ENCODE assay signal across 8 cellular contexts in the genomic region with DNA sequence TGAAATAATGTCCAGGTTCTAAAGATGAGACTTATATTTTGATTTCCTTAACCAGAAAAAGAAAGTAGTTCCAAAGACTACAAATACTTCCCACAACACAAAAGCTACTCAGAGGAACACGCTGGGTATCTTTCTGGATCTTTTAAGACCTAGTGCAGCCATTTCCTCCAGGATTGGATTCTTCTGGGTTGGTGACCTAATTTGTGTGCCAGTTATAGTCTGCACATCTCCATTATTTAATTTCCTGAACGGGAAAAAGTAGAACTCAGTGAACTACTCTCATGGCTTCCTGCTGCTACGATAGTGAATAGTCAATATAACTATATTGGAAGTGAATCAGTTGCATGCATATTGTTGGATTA. TPM values are rescaled to one million over a fixed set of nuclear protein-coding genes. Genes with fewer than 3 reads are reported as not detected.
DNase-seq lines count a peak whose midpoint lies in the region; ATAC-seq and TF ChIP-seq lines count a peak whose summit lies in the region.

No MANE protein-coding gene starts in this region.

- H2AFZ ChIP-seq in fibroblast of lung (ENCODE audit: low read length), result no peak overlapping the region

- H3K4me2 ChIP-seq in fibroblast of lung (ENCODE audit: extremely low read depth, insufficient read depth, low read length), result peak overlapping the region; percentile 89

- peaks cover 5% of the 10 kb centered on the region for H3K36me3 ChIP-seq in GM06990 (ENCODE audit: control insufficient read depth, insufficient read depth, low read length)
- H3K36me3 ChIP-seq in SJSA1, result peaks cover 34% of the 10 kb centered on the region
- peaks cover 1% of the 10 kb centered on the region for H3K36me3 ChIP-seq in fibroblast of lung (ENCODE audit: control insufficient read depth, insufficient read depth, low read length)

- H3K4me3 ChIP-seq in GM06990 (replicated peaks; ENCODE audit: low read depth, low read length) (peak overlapping the region; percentile 93), SJSA1 (peak overlapping the region; percentile 90), fibroblast of lung (replicated peaks in 1 of 4; ENCODE audit: control extremely low read depth in 1 of 4, insufficient read depth in 1 of 4, low read depth in 3 of 4, low read length in 4 of 4) (peak overlapping the region; percentile 61 to 95 (median 75)), retinal pigment epithelial cell (ENCODE audit: low read length) (peak overlapping the region; percentile 80)

- H3K4me1 ChIP-seq in SJSA1 (replicated peaks), result peaks cover 20% of the 10 kb centered on the region
- peaks cover 9% of the 10 kb centered on the region for H3K4me1 ChIP-seq in fibroblast of lung (ENCODE audit: control insufficient read depth, extremely low read depth, insufficient read depth, low read length)

- H3K27me3 ChIP-seq in GM06990 (replicated peaks; ENCODE audit: control insufficient read depth, insufficient read depth, low read length) (no peaks in the 10 kb centered on the region), SJSA1 (replicated peaks) (no peaks in the 10 kb centered on the region), fibroblast of lung (ENCODE audit: control insufficient read depth, insufficient read depth, low read length) (no peaks in the 10 kb centered on the region)

- TF ChIP-seq CTCF in GM06990 (IDR thresholded peaks at IDR 0.05; ENCODE audit: insufficient read depth, low read length, poor library complexity, severe bottlenecking) (no peak), fibroblast of lung (conservative IDR thresholded peaks at IDR 0.05 in 1 of 2, IDR thresholded peaks at IDR 0.05 in 1 of 2; ENCODE audit: low read depth in 1 of 2, low read length in 2 of 2) (no peak), retinal pigment epithelial cell (conservative IDR thresholded peaks at IDR 0.05; ENCODE audit: low read depth, low read length) (no peak)

- peak overlapping the region; percentile 67 for H3K27ac ChIP-seq in SJSA1
- peak overlapping the region; percentile 91 for H3K27ac ChIP-seq in fibroblast of lung (ENCODE audit: insufficient read depth, low read length)

- H4K20me1 ChIP-seq in fibroblast of lung (ENCODE audit: control insufficient read depth, extremely low read depth, insufficient read depth, low read length), result no peaks in the 10 kb centered on the region

- ATAC-seq in GM21381 (IDR thresholded peaks at IDR 0.05; ENCODE audit: unreplicated experiment) (no peak), HG02970 (IDR thresholded peaks at IDR 0.05; ENCODE audit: low FRiP score, unreplicated experiment) (no peak)

- peaks cover 29% of the 10 kb centered on the region for H3K79me2 ChIP-seq in fibroblast of lung (ENCODE audit: control insufficient read depth, insufficient read depth, low read length)

- no peak for DNase-seq in GM06990 (ENCODE audit: extremely low read depth, insufficient read length)
- DNase-seq in SJSA1 (ENCODE audit: low read depth in 1 of 2, low spot score in 2 of 2), result no peak
- DNase-seq in fibroblast of lung (ENCODE audit: low read depth in 2 of 2), result no peak
- no peak for DNase-seq in retinal pigment epithelial cell (ENCODE audit: low read depth)
- no peak for DNase-seq in NCI-H2081 (lab: John Stamatoyannopoulos, UW)
- DNase-seq in DMS79 treated with DMSO at 0.1 percent for 48 hours (lab: John Stamatoyannopoulos, UW), result no peak

- H3K9me3 ChIP-seq in SJSA1 (replicated peaks) (0 out of 2 replicates have a peak, but pooled peaks cover 2% of the 10 kb centered on the region), fibroblast of lung (ENCODE audit: control insufficient read depth, insufficient read depth, low read depth, low read length) (no peaks in the 10 kb centered on the region)

- H3K9ac ChIP-seq in fibroblast of lung (ENCODE audit: insufficient read depth, low read length), result no peak overlapping the region

RNA-seq across cellular contexts. Expression of a gene that starts 1.5 kb away (rescaled TPM):
- total RNA-seq in SJSA1 (2014; rRNA removed; shearing (Covaris generic)), result 32.5 and 53.0 TPM in 2 replicates
- total RNA-seq in fibroblast of lung, result 21.6 and 31.5 TPM in 2 replicates
- polyA plus RNA-seq in fibroblast of lung, result 30.5 and 33.9 TPM in 2 replicates
- 24.8 and 25.5 TPM in 2 replicates for polyA plus RNA-seq in fibroblast of lung (2012)
- 7.9 and 18.8 TPM in 2 replicates for polyA minus RNA-seq in fibroblast of lung (ENCODE audit: low replicate concordance)
